8 cellular contexts compared by ENCODE assay signal in the genomic region with DNA sequence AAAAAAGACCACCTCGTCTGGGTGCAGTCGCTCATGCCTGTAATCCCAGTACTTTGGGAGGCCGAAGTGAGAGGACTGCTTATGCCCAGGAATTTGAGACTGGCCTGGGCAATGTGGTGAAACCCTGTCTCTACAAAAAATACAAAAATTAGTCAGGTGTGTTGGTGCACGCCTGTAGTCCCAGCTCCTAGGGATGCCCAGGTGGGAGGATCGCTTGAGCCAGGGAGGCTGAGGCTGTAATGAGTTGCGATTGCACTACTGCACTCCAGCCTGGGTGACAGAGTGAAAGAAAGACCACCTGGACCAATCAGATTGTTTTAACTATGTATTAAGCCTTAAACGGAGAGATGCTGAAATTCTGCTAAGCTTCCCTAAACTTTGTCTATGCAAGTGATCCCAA.
DNase-seq lines count a peak whose midpoint lies in the region; ATAC-seq, FAIRE-seq and TF ChIP-seq lines count a peak whose summit lies in the region.
"Not testable (repeated sequence)": the region's sequence is repeated elsewhere in the genome, so short reads cannot be mapped to it uniquely, and the experiment has no call there.

No MANE protein-coding gene starts in this region.

- not testable (repeated sequence) for H3K9me3 ChIP-seq in BLaER1 treated with 17β-estradiol and CSF1 and Interleukin-3, amounts not matched to agents 10 nM and 100 nM (replicated peaks in 1 of 11); endodermal cell (ENCODE audit: control insufficient read depth, low read length); kidney (ENCODE audit: control insufficient read depth in 1 of 2, low read length in 2 of 2); neural progenitor cell (ENCODE audit: low read depth)

- peaks cover 20% of the 10 kb centered on the region for H3F3A ChIP-seq in neural progenitor cell (ENCODE audit: low read depth)

- TF ChIP-seq CTCF in endodermal cell (conservative IDR thresholded peaks at IDR 0.05); kidney (IDR thresholded peaks at IDR 0.05; ENCODE audit: borderline replicate concordance, extremely low read depth, insufficient read depth); neural progenitor cell (IDR thresholded peaks at IDR 0.05): not testable (repeated sequence)

- H3K27ac Mint-ChIP-seq in IgD-negative memory B cell (peak overlapping the region in 2 of 3 donors; percentile 95 to 100), endodermal cell (peak overlapping the region; percentile 100)
- H3K27ac Mint-ChIP-seq in T-helper 2 cell treated with Interferon-gamma antibody and Interleukin-4, amounts not matched to agents 5 μg/mL and 100 μg/mL, for 36 hours = peak overlapping the region; percentile 100
- H3K27ac Mint-ChIP-seq in activated naive CD4-positive, alpha-beta T cell treated with anti-CD3 and anti-CD28 coated beads, Interleukin-2, amount 50 U/mL, for 72 hours = peak overlapping the region; percentile 91 to 99
- not testable (repeated sequence) for H3K27ac Mint-ChIP-seq in neural progenitor cell; stimulated activated naive B cell treated with anti-CD40 and anti-IgM and Interleukin-4, amounts not matched to agents 10 μg/mL and 1 μg/mL and 100 μg/mL, for 72 hours

- H3K36me3 Mint-ChIP-seq in IgD-negative memory B cell; T-helper 2 cell treated with Interferon-gamma antibody and Interleukin-4, amounts not matched to agents 5 μg/mL and 100 μg/mL, for 36 hours (ENCODE audit: low read depth); activated naive CD4-positive, alpha-beta T cell treated with anti-CD3 and anti-CD28 coated beads, Interleukin-2, amount 50 U/mL, for 72 hours; endodermal cell (ENCODE audit: low read depth); neural progenitor cell; stimulated activated naive B cell treated with anti-CD40 and anti-IgM and Interleukin-4, amounts not matched to agents 10 μg/mL and 1 μg/mL and 100 μg/mL, for 72 hours: not testable (repeated sequence)

- not testable (repeated sequence) for DNase-seq in T-helper 2 cell treated with Interferon-gamma antibody and Interleukin-4, amounts not matched to agents 5 μg/mL and 100 μg/mL, for 36 hours (ENCODE audit: low spot score); activated naive CD4-positive, alpha-beta T cell treated with anti-CD3 and anti-CD28 coated beads, Interleukin-2, amount 50 U/mL, for 72 hours (ENCODE audit: low spot score in 2 of 2); endodermal cell; kidney; neural progenitor cell (ENCODE audit: low spot score); stimulated activated naive B cell treated with anti-CD40 and anti-IgM and Interleukin-4, amounts not matched to agents 10 μg/mL and 1 μg/mL and 100 μg/mL, for 72 hours

- peak overlapping the region; percentile 90 to 100 (median 96) for H3K4me3 Mint-ChIP-seq in IgD-negative memory B cell
- H3K4me3 Mint-ChIP-seq in T-helper 2 cell treated with Interferon-gamma antibody and Interleukin-4, amounts not matched to agents 5 μg/mL and 100 μg/mL, for 36 hours = peak overlapping the region; percentile 99
- peak overlapping the region; percentile 87 for H3K4me3 Mint-ChIP-seq in endodermal cell
- peak overlapping the region; percentile 95 for H3K4me3 Mint-ChIP-seq in neural progenitor cell
- peak overlapping the region; percentile 93 to 99 for H3K4me3 Mint-ChIP-seq in stimulated activated naive B cell treated with anti-CD40 and anti-IgM and Interleukin-4, amounts not matched to agents 10 μg/mL and 1 μg/mL and 100 μg/mL, for 72 hours

- peak overlapping the region; percentile 67 to 92 (median 80); a peak in 17 of 20 replicates for H3K4me3 ChIP-seq in BLaER1 treated with 17β-estradiol and CSF1 and Interleukin-3, amounts not matched to agents 10 nM and 100 nM
- H3K4me3 ChIP-seq in endodermal cell (ENCODE audit: low read length) (peak overlapping the region; percentile 92), kidney (ENCODE audit: low read length in 2 of 2) (peak overlapping the region; percentile 73 to 75), neural progenitor cell (peak overlapping the region; percentile 91)

- H2AFZ ChIP-seq in neural progenitor cell (replicated peaks) = not testable (repeated sequence)

- H3K36me3 ChIP-seq in BLaER1 treated with 17β-estradiol and CSF1 and Interleukin-3, amounts not matched to agents 10 nM and 100 nM; endodermal cell (ENCODE audit: control insufficient read depth, insufficient read depth, low read length); kidney (ENCODE audit: control insufficient read depth in 1 of 2, insufficient read depth in 2 of 2, low read length in 2 of 2); neural progenitor cell: not testable (repeated sequence)

- not testable (repeated sequence) for H3K27me3 Mint-ChIP-seq in IgD-negative memory B cell; T-helper 2 cell treated with Interferon-gamma antibody and Interleukin-4, amounts not matched to agents 5 μg/mL and 100 μg/mL, for 36 hours (ENCODE audit: low read depth); endodermal cell (ENCODE audit: insufficient read depth); neural progenitor cell (ENCODE audit: insufficient read depth, low read depth); stimulated activated naive B cell treated with anti-CD40 and anti-IgM and Interleukin-4, amounts not matched to agents 10 μg/mL and 1 μg/mL and 100 μg/mL, for 72 hours

- H3K27ac ChIP-seq in BLaER1 treated with 17β-estradiol and CSF1 and Interleukin-3, amounts not matched to agents 10 nM and 100 nM; endodermal cell (ENCODE audit: low read depth, low read length); kidney (ENCODE audit: low read depth in 2 of 2, low read length in 2 of 2); neural progenitor cell: not testable (repeated sequence)

- not testable (repeated sequence) for H4K20me1 ChIP-seq in BLaER1 treated with 17β-estradiol and CSF1 and Interleukin-3, amounts not matched to agents 10 nM and 100 nM; neural progenitor cell (ENCODE audit: low read depth)

- peaks cover 15 to 48% (median 24%) of the 10 kb centered on the region in 10 experiments for H3K4me1 ChIP-seq in BLaER1 treated with 17β-estradiol and CSF1 and Interleukin-3, amounts not matched to agents 10 nM and 100 nM
- H3K4me1 ChIP-seq in endodermal cell (ENCODE audit: control insufficient read depth, insufficient read depth, low read length); kidney (ENCODE audit: control insufficient read depth in 1 of 2, insufficient read depth in 1 of 2, low read depth in 1 of 2, low read length in 2 of 2): not testable (repeated sequence)
- peaks cover 11% of the 10 kb centered on the region for H3K4me1 ChIP-seq in neural progenitor cell

- peak overlapping the region in 9 of 11 experiments; percentile 86 to 93 (median 90); a peak in 14 of 22 replicates for H3K9ac ChIP-seq in BLaER1 treated with 17β-estradiol and CSF1 and Interleukin-3, amounts not matched to agents 10 nM and 100 nM
- H3K9ac ChIP-seq in endodermal cell (ENCODE audit: extremely low read depth, low read length, poor library complexity, severe bottlenecking) = not testable (repeated sequence)
- H3K9ac ChIP-seq in kidney (ENCODE audit: low read length in 2 of 2) (peak overlapping the region in 1 of 2 donors; percentile 29), neural progenitor cell (peak overlapping the region; percentile 95)

- not testable (repeated sequence) for FAIRE-seq in kidney (lab: Jason Lieb, UNC)

- not testable (repeated sequence) for H3K79me2 ChIP-seq in neural progenitor cell (ENCODE audit: low read depth)

- H3K4me2 ChIP-seq in BLaER1 treated with 17β-estradiol and CSF1 and Interleukin-3, amounts not matched to agents 10 nM and 100 nM = peak overlapping the region; percentile 78 to 100 (median 92)
- H3K4me2 ChIP-seq in neural progenitor cell = peak overlapping the region; percentile 91

- not testable (repeated sequence) for ATAC-seq in activated naive CD4-positive, alpha-beta T cell treated with anti-CD3 and anti-CD28 coated beads, Interleukin-2, amount 50 U/mL, for 72 hours; stimulated activated naive B cell treated with anti-CD40 and anti-IgM and Interleukin-4, amounts not matched to agents 10 μg/mL and 1 μg/mL and 100 μg/mL, for 72 hours (replicated peaks)

- H3K4me1 Mint-ChIP-seq in IgD-negative memory B cell = peaks cover 11 to 20% (median 12%) of the 10 kb centered on the region in 3 donors
- H3K4me1 Mint-ChIP-seq in T-helper 2 cell treated with Interferon-gamma antibody and Interleukin-4, amounts not matched to agents 5 μg/mL and 100 μg/mL, for 36 hours (ENCODE audit: low read depth) = peaks cover 22% of the 10 kb centered on the region
- H3K4me1 Mint-ChIP-seq in endodermal cell = peaks cover 22% of the 10 kb centered on the region
- peaks cover 23% of the 10 kb centered on the region for H3K4me1 Mint-ChIP-seq in neural progenitor cell
- peaks cover 18 to 41% of the 10 kb centered on the region in 2 donors for H3K4me1 Mint-ChIP-seq in stimulated activated naive B cell treated with anti-CD40 and anti-IgM and Interleukin-4, amounts not matched to agents 10 μg/mL and 1 μg/mL and 100 μg/mL, for 72 hours

- intact Hi-C loops in kidney (cut with DNase I) = not testable (repeated sequence)

- 75 to 86% methylated on average over 7 of the region's 7 CpGs for WGBS in endodermal cell (ENCODE audit: insufficient coverage in 1 of 2, insufficient read length in 1 of 2), 2 experiments

- not testable (repeated sequence) for H3K9me3 Mint-ChIP-seq in IgD-negative memory B cell; T-helper 2 cell treated with Interferon-gamma antibody and Interleukin-4, amounts not matched to agents 5 μg/mL and 100 μg/mL, for 36 hours; activated naive CD4-positive, alpha-beta T cell treated with anti-CD3 and anti-CD28 coated beads, Interleukin-2, amount 50 U/mL, for 72 hours; endodermal cell; neural progenitor cell; stimulated activated naive B cell treated with anti-CD40 and anti-IgM and Interleukin-4, amounts not matched to agents 10 μg/mL and 1 μg/mL and 100 μg/mL, for 72 hours

- H3K27me3 ChIP-seq in BLaER1 treated with 17β-estradiol and CSF1 and Interleukin-3, amounts not matched to agents 10 nM and 100 nM; endodermal cell (ENCODE audit: control insufficient read depth, insufficient read depth, low read length, poor library complexity, severe bottlenecking); neural progenitor cell: not testable (repeated sequence)
